Comparison of ENCODE assay signal across 1 cellular context in genomic region chr1:156809281-156809680, GRCh38.
TF ChIP-seq lines count a peak whose summit lies in the region.

No MANE protein-coding gene starts in this region.

TF ChIP-seq in H1, 55 proteins besides CTCF, POLR2A, EP300 and RAD21:
- no peak for TF ChIP-seq CREB1 (IDR thresholded peaks at IDR 0.05)
- no peak for TF ChIP-seq SIRT6 (IDR thresholded peaks at IDR 0.05; ENCODE audit: low read length)
- TF ChIP-seq HDAC2 (IDR thresholded peaks at IDR 0.05; ENCODE audit: borderline replicate concordance in 1 of 2, low read depth in 2 of 2, low read length in 2 of 2), result no peak
- TF ChIP-seq SP2 (IDR thresholded peaks at IDR 0.05; ENCODE audit: low read length), result no peak
- TF ChIP-seq RNF2 (IDR thresholded peaks at IDR 0.05; ENCODE audit: borderline replicate concordance, low read depth, low read length, missing control alignments, poor library complexity, severe bottlenecking), result no peak
- no peak for TF ChIP-seq TAF1 (IDR thresholded peaks at IDR 0.05; ENCODE audit: low read depth, low read length)
- no peak for TF ChIP-seq BACH1 (IDR thresholded peaks at IDR 0.05; ENCODE audit: low read length)
